13 cellular contexts compared by ENCODE assay signal in the genomic region with DNA sequence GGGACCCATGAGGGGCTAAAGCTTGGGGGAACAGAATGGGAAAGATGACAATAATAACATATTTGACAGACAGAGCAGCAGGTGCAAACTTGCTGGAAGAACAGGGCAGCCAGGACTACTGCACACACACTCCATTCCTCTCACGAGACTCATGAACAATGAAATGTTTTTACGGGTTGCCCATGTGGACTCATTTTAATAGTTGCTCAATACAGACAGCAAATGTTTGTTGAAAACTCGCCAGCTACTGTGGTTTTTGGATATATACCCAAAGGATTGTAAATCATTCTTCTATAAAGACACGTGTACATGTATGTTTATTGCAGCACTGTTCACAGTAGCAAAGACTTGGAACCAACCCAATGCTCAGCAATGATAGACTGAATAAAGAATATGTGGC. TPM values are rescaled to one million over a fixed set of nuclear protein-coding genes. Genes with fewer than 3 reads are reported as not detected.
"Had no signal": no experiment of that assay in that cellular context is flagged by ENCODE, and none has a peak within 500 bp of the region (broad histone marks: within the 10 kb centered on the region; RNA-seq: fewer than 3 reads in every experiment).

No MANE protein-coding gene starts in this region.

- H3K27ac ChIP-seq: right atrium auricular region, tibial artery, vagina, VCaP had no signal

- ATAC-seq: stimulated activated effector memory CD8-positive, alpha-beta T cell treated with anti-CD3 and anti-CD28 coated beads, Interleukin-12 subunit alpha, Interleukin-12 subunit beta, amount 100 ng/mL, for 72 hours had no signal

- H3K9me3 ChIP-seq: right atrium auricular region, tibial artery, vagina had no signal

- DNase-seq: activated CD4-positive, alpha-beta T cell treated with anti-CD3 and anti-CD28 coated beads for 48 hours; activated naive CD4-positive, alpha-beta T cell treated with anti-CD3 and anti-CD28 coated beads for 36 hours; effector memory CD4-positive, alpha-beta T cell; erythroblast; kidney; T-helper 1 cell; tibial artery had no signal

- H3K36me3 ChIP-seq: right atrium auricular region, tibial artery, vagina had no signal

- H3K4me1 ChIP-seq: right atrium auricular region, tibial artery, vagina had no signal

- H3K4me3 ChIP-seq: right atrium auricular region, tibial artery, vagina had no signal

- H3K27me3 ChIP-seq: right atrium auricular region, vagina had no signal

RNA-seq across cellular contexts. Expression of a gene that starts 10.3 kb away (rescaled TPM):
- total RNA-seq: activated naive CD4-positive, alpha-beta T cell treated with anti-CD3 and anti-CD28 coated beads for 36 hours; activated T-helper 1 cell treated with anti-CD3 and anti-CD28 coated beads, Interleukin-12 subunit alpha, Interleukin-12 subunit beta, Interleukin-2, Interleukin-4 antibody, amounts not matched to agents 30 ng/mL and 10 ng/mL and 1 ng/mL, durations not matched to agents 14 hours and 24 hours and 36 hours; mesenteric fat pad had no signal
